ENCODE assay signal across 20 cellular contexts in genomic region chr10:62960416-62960815, GRCh38.
"Had no signal": no experiment of that assay in that cellular context is flagged by ENCODE, and none has a peak within 500 bp of the region (broad histone marks: within the 10 kb centered on the region; RNA-seq: fewer than 3 reads in every experiment).

No MANE protein-coding gene starts in this region.

- H2AFZ ChIP-seq: hepatocyte had no signal

- H3K4me3 Mint-ChIP-seq: activated B cell treated with CpG ODN at 0.5 μM for 24 hours; activated CD8-positive, alpha-beta T cell treated with anti-CD3 and anti-CD28 coated beads, Interleukin-2, amount 10 ng/mL, durations not matched to agents 7 days and 5 days; activated naive CD8-positive, alpha-beta T cell treated with anti-CD3 and anti-CD28 coated beads, Interleukin-2, amount 10 ng/mL, durations not matched to agents 7 days and 5 days; endodermal cell; memory B cell; natural killer cell treated with Interleukin-12 subunit alpha and Interleukin-12 subunit beta and Interleukin-15 and Interleukin-18, amount 100 ng/mL, for 72 hours; stimulated activated naive CD8-positive, alpha-beta T cell treated with anti-CD3 and anti-CD28 coated beads, Interleukin-15, amount 100 ng/mL, for 72 hours; T-helper 1 cell treated with Interleukin-12 subunit alpha and Interleukin-12 subunit beta and Interleukin-4 antibody, amounts not matched to agents 30 μg/mL and 1 μg/mL, for 36 hours; type B pancreatic cell had no signal

- H3K79me2 ChIP-seq: hepatocyte had no signal

- H3K27ac Mint-ChIP-seq: activated B cell treated with CpG ODN at 0.5 μM for 24 hours; activated CD8-positive, alpha-beta T cell treated with anti-CD3 and anti-CD28 coated beads, Interleukin-2, amount 10 ng/mL, durations not matched to agents 7 days and 5 days; activated naive CD8-positive, alpha-beta T cell treated with anti-CD3 and anti-CD28 coated beads, Interleukin-2, amount 10 ng/mL, durations not matched to agents 7 days and 5 days; endodermal cell; memory B cell; natural killer cell treated with Interleukin-12 subunit alpha and Interleukin-12 subunit beta and Interleukin-15 and Interleukin-18, amount 100 ng/mL, for 72 hours; stimulated activated naive CD8-positive, alpha-beta T cell treated with anti-CD3 and anti-CD28 coated beads, Interleukin-15, amount 100 ng/mL, for 72 hours; T-helper 1 cell treated with Interleukin-12 subunit alpha and Interleukin-12 subunit beta and Interleukin-4 antibody, amounts not matched to agents 30 μg/mL and 1 μg/mL, for 36 hours; type B pancreatic cell had no signal

- H3K27me3 ChIP-seq: breast epithelium, left lung, right lobe of liver had no signal

- H3K36me3 ChIP-seq: breast epithelium, left lung, right lobe of liver, spleen had no signal

- H3K4me2 ChIP-seq: hepatocyte had no signal

- H3K27me3 Mint-ChIP-seq: memory B cell had no signal

- H3K9me3 ChIP-seq: breast epithelium, left lung, right lobe of liver had no signal

- H3K27ac ChIP-seq: breast epithelium, hepatocyte, left lung, right lobe of liver, spleen had no signal

- ATAC-seq: activated CD8-positive, alpha-beta T cell treated with anti-CD3 and anti-CD28 coated beads, Interleukin-2, amount 10 ng/mL, durations not matched to agents 7 days and 5 days; left lung; natural killer cell treated with Interleukin-12 subunit alpha and Interleukin-12 subunit beta and Interleukin-15 and Interleukin-18, amount 100 ng/mL, for 72 hours; right lobe of liver; stimulated activated naive CD8-positive, alpha-beta T cell treated with anti-CD3 and anti-CD28 coated beads, Interleukin-15, amount 100 ng/mL, for 72 hours had no signal

- FAIRE-seq: kidney, TTC549 had no signal

- H3K4me1 Mint-ChIP-seq: activated B cell treated with CpG ODN at 0.5 μM for 24 hours; activated naive CD8-positive, alpha-beta T cell treated with anti-CD3 and anti-CD28 coated beads, Interleukin-2, amount 10 ng/mL, durations not matched to agents 7 days and 5 days; endodermal cell; memory B cell; stimulated activated naive CD8-positive, alpha-beta T cell treated with anti-CD3 and anti-CD28 coated beads, Interleukin-15, amount 100 ng/mL, for 72 hours had no signal

- H3K36me3 Mint-ChIP-seq: activated naive CD8-positive, alpha-beta T cell treated with anti-CD3 and anti-CD28 coated beads, Interleukin-2, amount 10 ng/mL, durations not matched to agents 7 days and 5 days; memory B cell; natural killer cell treated with Interleukin-12 subunit alpha and Interleukin-12 subunit beta and Interleukin-15 and Interleukin-18, amount 100 ng/mL, for 72 hours; type B pancreatic cell had no signal

- DNase-seq: activated B cell treated with CpG ODN at 0.5 μM for 24 hours; activated CD4-positive, alpha-beta T cell treated with anti-CD3 and anti-CD28 coated beads for 48 hours; activated CD8-positive, alpha-beta T cell treated with anti-CD3 and anti-CD28 coated beads, Interleukin-2, amount 10 ng/mL, durations not matched to agents 7 days and 5 days; activated gamma-delta T cell treated with Interleukin-2 at 50 U/mL for 16 hours; activated naive CD8-positive, alpha-beta T cell treated with anti-CD3 and anti-CD28 coated beads, Interleukin-2, amount 10 ng/mL, durations not matched to agents 7 days and 5 days; endodermal cell; erythroblast; kidney; left lung; nucleus accumbens; right lobe of liver; spleen; stimulated activated naive CD8-positive, alpha-beta T cell treated with anti-CD3 and anti-CD28 coated beads, Interleukin-15, amount 100 ng/mL, for 72 hours had no signal

- H3K4me1 ChIP-seq: breast epithelium, left lung, right lobe of liver, spleen had no signal

- H3K4me3 ChIP-seq: breast epithelium, hepatocyte, left lung, right lobe of liver, spleen had no signal

- H3K9me3 Mint-ChIP-seq: activated B cell treated with CpG ODN at 0.5 μM for 24 hours; activated naive CD8-positive, alpha-beta T cell treated with anti-CD3 and anti-CD28 coated beads, Interleukin-2, amount 10 ng/mL, durations not matched to agents 7 days and 5 days; memory B cell; natural killer cell treated with Interleukin-12 subunit alpha and Interleukin-12 subunit beta and Interleukin-15 and Interleukin-18, amount 100 ng/mL, for 72 hours; stimulated activated naive CD8-positive, alpha-beta T cell treated with anti-CD3 and anti-CD28 coated beads, Interleukin-15, amount 100 ng/mL, for 72 hours; type B pancreatic cell had no signal
